ENCODE assay signal across 30 cellular contexts in genomic region chr14:75018684-75019083, GRCh38. TPM values are rescaled to one million over a fixed set of nuclear protein-coding genes. Genes with fewer than 3 reads are reported as not detected.
DNase-seq lines count a peak whose midpoint lies in the region; ATAC-seq and TF ChIP-seq lines count a peak whose summit lies in the region.
"Had no signal": no experiment of that assay in that cellular context is flagged by ENCODE, and none has a peak within 500 bp of the region (broad histone marks: within the 10 kb centered on the region; RNA-seq: fewer than 3 reads in every experiment).

No MANE protein-coding gene starts in this region.

- TF ChIP-seq CTCF in esophagus squamous epithelium (IDR thresholded peaks at IDR 0.05), result no peak
- TF ChIP-seq CTCF in nephron (IDR thresholded peaks at IDR 0.05; ENCODE audit: unreplicated experiment in 3 of 3), result no peak
- no peak for TF ChIP-seq CTCF in left lung (IDR thresholded peaks at IDR 0.05)

- peak; percentile 21 for DNase-seq in DMS53 (lab: John Stamatoyannopoulos, UW)
- DNase-seq in DMS53 treated with DMSO at 0.1 percent for 48 hours (lab: John Stamatoyannopoulos, UW; ENCODE audit: unreplicated experiment), result no peak
- no peak for DNase-seq in esophagus squamous epithelium (lab: John Stamatoyannopoulos, UW)
- no peak for DNase-seq in UCSD-AML1 (lab: John Stamatoyannopoulos, UW; ENCODE audit: unreplicated experiment)
- DNase-seq in NCI-H82 treated with DMSO at 0.1 percent for 48 hours (lab: John Stamatoyannopoulos, UW; ENCODE audit: unreplicated experiment), result no peak
- no peak for DNase-seq in left lung
- DNase-seq: 8988T; activated CD4-positive, alpha-beta memory T cell treated with anti-CD3 and anti-CD28 coated beads for 36 hours; amygdala; effector memory CD4-positive, alpha-beta T cell; foreskin keratinocyte; heart right ventricle; left ventricle myocardium inferior; midbrain; NCI-H1092; NCI-H1694 treated with DMSO at 0.1 percent for 48 hours; NCI-H524 treated with DMSO at 0.1 percent for 48 hours; right cardiac atrium; stimulated activated CD4-positive, alpha-beta T cell treated with anti-CD3 and anti-CD28 coated beads, Interleukin-4, amount 100 ng/mL, for 24 hours; T-cell had no signal

- H3K27me3 ChIP-seq in esophagus squamous epithelium (no peaks in the 10 kb centered on the region), left lung (no peaks in the 10 kb centered on the region)
- H3K27me3 ChIP-seq: breast epithelium, foreskin keratinocyte, heart right ventricle, SJSA1 had no signal

- TF ChIP-seq POLR2A in esophagus squamous epithelium (IDR thresholded peaks at IDR 0.05), result no peak

- intact Hi-C loops in esophagus squamous epithelium (cut with DNase I), result no loop called here
- intact Hi-C loops in left lung (cut with DNase I), result no loop called here

- ATAC-seq in HG03045 (IDR thresholded peaks at IDR 0.05; ENCODE audit: unreplicated experiment) (no peak), left lung (no peak)
- ATAC-seq: activated CD4-positive, CD25-positive, alpha-beta regulatory T cell treated with anti-CD3 and anti-CD28 coated beads, Interleukin-2, amount 50 U/mL, for 24 hours; activated T-helper 17 cell treated with anti-CD3 and anti-CD28 coated beads, Interleukin-2, amount 50 U/mL, for 72 hours; foreskin keratinocyte; heart right ventricle; natural killer cell treated with Interleukin-12 subunit alpha and Interleukin-12 subunit beta and Interleukin-15 and Interleukin-18, amount 100 ng/mL, for 72 hours; right cardiac atrium; stimulated activated effector memory CD8-positive, alpha-beta T cell treated with anti-CD3 and anti-CD28 coated beads, Interleukin-12 subunit alpha, Interleukin-12 subunit beta, amount 100 ng/mL, for 72 hours; T-cell had no signal

- no peaks in the 10 kb centered on the region for H3K4me1 Mint-ChIP-seq in nephron
- H3K4me1 Mint-ChIP-seq: activated naive CD4-positive, alpha-beta T cell treated with anti-CD3 and anti-CD28 coated beads, Interleukin-2, amount 50 U/mL, for 24 hours; activated T-helper 17 cell treated with anti-CD3 and anti-CD28 coated beads, Interleukin-2, amount 50 U/mL, for 72 hours; IgD-negative memory B cell; stimulated activated effector memory CD8-positive, alpha-beta T cell treated with anti-CD3 and anti-CD28 coated beads, Interleukin-12 subunit alpha, Interleukin-12 subunit beta, amount 100 ng/mL, for 72 hours; T-cell had no signal

- peaks cover 9 to 97% (median 21%) of the 10 kb centered on the region in 3 donors for H3K36me3 ChIP-seq in esophagus squamous epithelium
- H3K36me3 ChIP-seq in left lung, result peaks cover 0 to 93% of the 10 kb centered on the region in 2 donors
- H3K36me3 ChIP-seq: breast epithelium had no signal

- 38 to 53% methylated on average over 3 of the region's 3 CpGs for WGBS in esophagus squamous epithelium, 2 donors

- H3K36me3 Mint-ChIP-seq in nephron (ENCODE audit: low read depth), result peaks cover 65% of the 10 kb centered on the region

- no peaks in the 10 kb centered on the region for H3K27me3 Mint-ChIP-seq in nephron (ENCODE audit: low read depth)
- H3K27me3 Mint-ChIP-seq: activated CD4-positive, alpha-beta memory T cell treated with anti-CD3 and anti-CD28 coated beads for 36 hours; activated naive CD4-positive, alpha-beta T cell treated with anti-CD3 and anti-CD28 coated beads, Interleukin-2, amount 50 U/mL, for 24 hours; activated T-helper 17 cell treated with anti-CD3 and anti-CD28 coated beads, Interleukin-2, amount 50 U/mL, for 72 hours; IgD-negative memory B cell; natural killer cell treated with Interleukin-12 subunit alpha and Interleukin-12 subunit beta and Interleukin-15 and Interleukin-18, amount 100 ng/mL, for 72 hours; T-cell had no signal

- H3K4me1 ChIP-seq in esophagus squamous epithelium (peaks cover 0 to 21% (median 3%) of the 10 kb centered on the region in 3 donors), left lung (no peaks in the 10 kb centered on the region)
- H3K4me1 ChIP-seq: breast epithelium, foreskin keratinocyte, SJSA1 had no signal

- H3K4me3 ChIP-seq in esophagus squamous epithelium (no peak overlapping the region), left lung (no peak overlapping the region)
- H3K4me3 ChIP-seq: breast epithelium, heart right ventricle, left ventricle myocardium inferior, SJSA1 had no signal

- H3K9me3 ChIP-seq in esophagus squamous epithelium (no peaks in the 10 kb centered on the region), left lung (no peaks in the 10 kb centered on the region)
- H3K9me3 ChIP-seq: breast epithelium, heart right ventricle, left ventricle myocardium inferior, SJSA1 had no signal

- H3K4me3 Mint-ChIP-seq in nephron, result no peak overlapping the region
- H3K4me3 Mint-ChIP-seq: activated CD4-positive, alpha-beta memory T cell treated with anti-CD3 and anti-CD28 coated beads for 36 hours; activated naive CD4-positive, alpha-beta T cell treated with anti-CD3 and anti-CD28 coated beads, Interleukin-2, amount 50 U/mL, for 24 hours; activated T-helper 17 cell treated with anti-CD3 and anti-CD28 coated beads, Interleukin-2, amount 50 U/mL, for 72 hours; IgD-negative memory B cell; natural killer cell treated with Interleukin-12 subunit alpha and Interleukin-12 subunit beta and Interleukin-15 and Interleukin-18, amount 100 ng/mL, for 72 hours; stimulated activated effector memory CD8-positive, alpha-beta T cell treated with anti-CD3 and anti-CD28 coated beads, Interleukin-12 subunit alpha, Interleukin-12 subunit beta, amount 100 ng/mL, for 72 hours; T-cell had no signal

- no peaks in the 10 kb centered on the region for H3K9me3 Mint-ChIP-seq in nephron
- H3K9me3 Mint-ChIP-seq: activated CD4-positive, alpha-beta memory T cell treated with anti-CD3 and anti-CD28 coated beads for 36 hours; activated naive CD4-positive, alpha-beta T cell treated with anti-CD3 and anti-CD28 coated beads, Interleukin-2, amount 50 U/mL, for 24 hours; activated T-helper 17 cell treated with anti-CD3 and anti-CD28 coated beads, Interleukin-2, amount 50 U/mL, for 72 hours; IgD-negative memory B cell; natural killer cell treated with Interleukin-12 subunit alpha and Interleukin-12 subunit beta and Interleukin-15 and Interleukin-18, amount 100 ng/mL, for 72 hours; stimulated activated effector memory CD8-positive, alpha-beta T cell treated with anti-CD3 and anti-CD28 coated beads, Interleukin-12 subunit alpha, Interleukin-12 subunit beta, amount 100 ng/mL, for 72 hours; T-cell had no signal

- peak overlapping the region; percentile 48 to 95 (median 51) for H3K27ac Mint-ChIP-seq in nephron
- H3K27ac Mint-ChIP-seq: activated CD4-positive, alpha-beta memory T cell treated with anti-CD3 and anti-CD28 coated beads for 36 hours; activated T-helper 17 cell treated with anti-CD3 and anti-CD28 coated beads, Interleukin-2, amount 50 U/mL, for 72 hours; IgD-negative memory B cell; natural killer cell treated with Interleukin-12 subunit alpha and Interleukin-12 subunit beta and Interleukin-15 and Interleukin-18, amount 100 ng/mL, for 72 hours; stimulated activated effector memory CD8-positive, alpha-beta T cell treated with anti-CD3 and anti-CD28 coated beads, Interleukin-12 subunit alpha, Interleukin-12 subunit beta, amount 100 ng/mL, for 72 hours had no signal

- peak overlapping the region in 3 of 4 donors; percentile 13 to 67 (median 61) for H3K27ac ChIP-seq in esophagus squamous epithelium
- H3K27ac ChIP-seq in left lung, result no peak overlapping the region
- H3K27ac ChIP-seq: breast epithelium, foreskin keratinocyte, heart right ventricle, left ventricle myocardium inferior, SJSA1 had no signal

RNA-seq across cellular contexts. Expression of gene EIF2B2, which starts 16.0 kb away (rescaled TPM):
- total RNA-seq in esophagus squamous epithelium (10 to 100 TPM; 27.8 to 41.0 (median 39.0) TPM), left lung (10 to 100 TPM; 38.7 to 44.4 TPM)

RNA-seq across cellular contexts. Expression of gene MLH3, which starts 32.6 kb away (rescaled TPM):
- total RNA-seq in esophagus squamous epithelium (10 to 100 TPM in 3 of 4 donors, 1 to 10 TPM in 1; 8.4 to 39.7 (median 11.0) TPM), left lung (10 to 100 TPM; 24.7 to 25.9 TPM)

RNA-seq across cellular contexts. Expression of gene ACYP1, which starts 45.1 kb away (rescaled TPM):
- total RNA-seq in esophagus squamous epithelium, result 10 to 100 TPM; 11.0 to 28.0 (median 15.4) TPM
- total RNA-seq in left lung, result 10 to 100 TPM in 1 of 2 donors, 1 to 10 TPM in 1; 9.8 to 15.8 TPM

RNA-seq across cellular contexts. Expression of gene ZC2HC1C, which starts 50.8 kb away (rescaled TPM):
- total RNA-seq in esophagus squamous epithelium (1 to 10 TPM in 3 of 4 donors, under 1 TPM in 1; 0.64 to 5.0 (median 2.2) TPM), left lung (1 to 10 TPM; 3.1 to 4.6 TPM)

Comparison
In these comparisons a context has a peak if more than half of its experiments do, and no peak if none do; other contexts are left out.
1. H3K27ac ChIP-seq: peak in esophagus squamous epithelium (3 of 4); none in left lung (0 of 2).